14 cellular contexts compared by ENCODE assay signal in genomic region chr19:40229484-40229883, GRCh38. TPM values are rescaled to one million over a fixed set of nuclear protein-coding genes. Genes with fewer than 3 reads are reported as not detected.
DNase-seq lines count a peak whose midpoint lies in the region; ATAC-seq, FAIRE-seq and TF ChIP-seq lines count a peak whose summit lies in the region.
"Had no signal": no experiment of that assay in that cellular context is flagged by ENCODE, and none has a peak within 500 bp of the region (broad histone marks: within the 10 kb centered on the region; RNA-seq: fewer than 3 reads in every experiment).

No MANE protein-coding gene starts in this region.

- H3K4me1 ChIP-seq in A549 (peaks cover 38% of the 10 kb centered on the region), Peyer's patch (peaks cover 0 to 30% (median 5%) of the 10 kb centered on the region in 4 donors), tibial nerve (peaks cover 0 to 50% (median 16%) of the 10 kb centered on the region in 4 donors)

- peak overlapping the region; percentile 63 for H3K27ac Mint-ChIP-seq in T-helper 17 cell

- no peak for TF ChIP-seq POLR2A in A549 (IDR thresholded peaks at IDR 0.05; ENCODE audit: low read length)
- no peak for TF ChIP-seq POLR2A in Peyer's patch (IDR thresholded peaks at IDR 0.05)
- TF ChIP-seq POLR2A in tibial nerve (IDR thresholded peaks at IDR 0.05), result no peak

- H3K4me3 ChIP-seq in A549 (no peak overlapping the region), kidney epithelial cell (ENCODE audit: low read depth, low read length) (no peak overlapping the region), Peyer's patch (no peak overlapping the region), tibial nerve (no peak overlapping the region)

- H3K4me3 Mint-ChIP-seq in T-helper 17 cell, result peak overlapping the region; percentile 64

- H3K27me3 Mint-ChIP-seq in T-helper 17 cell, result peaks cover 37% of the 10 kb centered on the region

- peak in 1 of 2 experiments; percentile 3; a peak in 3 of 6 replicates for ATAC-seq in A549
- no peak for ATAC-seq in T-helper 17 cell
- ATAC-seq: left colon had no signal

- POLR2A ChIA-PET in A549 (lab: Yijun Ruan, JAX), result no interaction called here

- no peak for TF ChIP-seq EP300 in A549 (IDR thresholded peaks at IDR 0.05)
- TF ChIP-seq EP300 in tibial nerve (IDR thresholded peaks at IDR 0.05), result no peak

- CTCF ChIA-PET in A549 (lab: Yijun Ruan, JAX), result interaction anchor here (0.6 to 3.6 kb wide), 9 partner anchors 8 to 90 kb away, joined by 3 to 37 read pairs (median 7); partner anchors contain the start of gene TTC9B

- H3K27me3 ChIP-seq in kidney epithelial cell (ENCODE audit: control insufficient read depth, insufficient read depth, low read length) (peaks cover 24% of the 10 kb centered on the region), Peyer's patch (peaks cover 0 to 13% of the 10 kb centered on the region in 2 donors), tibial nerve (peaks cover 0 to 29% of the 10 kb centered on the region in 2 donors)

- 15% methylated on average over 3 of the region's 3 CpGs for WGBS in A549 (ENCODE audit: missing lambda C conversion rate)
- WGBS in tibial nerve, 2 donors, result 40 to 42% methylated on average over 3 of the region's 3 CpGs

- FAIRE-seq in A549 (lab: Jason Lieb, UNC), result peak; percentile 82
- FAIRE-seq: colon had no signal

- peaks cover 14% of the 10 kb centered on the region for H3K4me1 Mint-ChIP-seq in T-helper 17 cell

- no peak for TF ChIP-seq RAD21 in A549 (conservative IDR thresholded peaks at IDR 0.05 in 1 of 2, IDR thresholded peaks at IDR 0.05 in 1 of 2)

- no peak overlapping the region for H3K27ac ChIP-seq in A549
- H3K27ac ChIP-seq in Peyer's patch, result no peak overlapping the region
- no peak overlapping the region for H3K27ac ChIP-seq in tibial nerve

- no peaks in the 10 kb centered on the region for H3K9me3 ChIP-seq in A549
- no peaks in the 10 kb centered on the region for H3K9me3 ChIP-seq in T-helper 17 cell (ENCODE audit: control insufficient read depth, low read length, poor library complexity, severe bottlenecking)
- H3K9me3 ChIP-seq in Peyer's patch, result no peaks in the 10 kb centered on the region
- H3K9me3 ChIP-seq in tibial nerve, result no peaks in the 10 kb centered on the region

- TF ChIP-seq CTCF in A549 (IDR thresholded peaks at IDR 0.05) (no peak), kidney epithelial cell (IDR thresholded peaks at IDR 0.05; ENCODE audit: insufficient read depth, low read length, poor library complexity, severe bottlenecking) (no peak), Peyer's patch (IDR thresholded peaks at IDR 0.05) (no peak), tibial nerve (IDR thresholded peaks at IDR 0.05) (no peak)

- H3K36me3 Mint-ChIP-seq in T-helper 17 cell (ENCODE audit: low read depth), result peaks cover 2% of the 10 kb centered on the region

- peak overlapping the region; percentile 5; the same call in 1 of the 3 replicates for H3K4me2 ChIP-seq in A549

- H3K36me3 ChIP-seq in kidney epithelial cell (ENCODE audit: control insufficient read depth, insufficient read depth, low read length) (no peaks in the 10 kb centered on the region), Peyer's patch (peaks cover 0 to 17% (median 0%) of the 10 kb centered on the region in 3 donors), tibial nerve (peaks cover 0 to 23% (median under 1%) of the 10 kb centered on the region in 3 donors)

- peak in 1 of 2 experiments; percentile 47 for DNase-seq in A549 (ENCODE audit: low read depth in 1 of 2, low spot score in 1 of 2)
- peak; percentile 39 for DNase-seq in Daoy (ENCODE audit: low read depth)
- DNase-seq in T-helper 17 cell, result no peak
- DNase-seq in kidney epithelial cell (ENCODE audit: low read depth), result peak; percentile 14
- no peak for DNase-seq in NCI-H146 (lab: John Stamatoyannopoulos, UW)
- DNase-seq in Peyer's patch, result no peak
- no peak for DNase-seq in tibial nerve (ENCODE audit: low spot score in 2 of 2)
- no peak for DNase-seq in T-helper 9 cell
- DNase-seq: Calu3; left colon; NK-92 treated with Interleukin-12 subunit alpha and Interleukin-12 subunit beta, amount 100 ng/mL, for 24 hours had no signal

TF ChIP-seq in A549, 52 proteins besides CTCF, POLR2A, EP300 and RAD21:
- TF ChIP-seq FOSL2 (IDR thresholded peaks at IDR 0.05), result no peak
- TF ChIP-seq FOSL2 (CRISPR knock-in tag; IDR thresholded peaks at IDR 0.05), result 0 out of 2 replicates have a peak, but pooled peaks have one; percentile 31
- TF ChIP-seq CBX8 (IDR thresholded peaks at IDR 0.05), result no peak

RNA-seq across cellular contexts. Expression of gene CCNP, which starts 3.0 kb away (rescaled TPM):
- polyA plus RNA-seq in A549 (2011; rRNA removed), result 0.10 and 0.17 TPM in 2 replicates
- polyA plus RNA-seq in A549 (2012; cell fraction: cytosol; rRNA removed), result 0.12 and 0.16 TPM in 2 replicates
- 1.8 and 2.1 TPM in 2 replicates for polyA plus RNA-seq in A549 (2012; cell fraction: nucleus; rRNA removed)
- 0.13 to 0.16 TPM (median 0.15 TPM) in 3 replicates for polyA plus RNA-seq in A549 (2017; fragmentation: RNase III; extraction: RNeasy Plus Mini Kit Qiagen cat#74134 plus additional on column Dnase treatment)
- polyA minus RNA-seq in A549 (2011; rRNA and poly(A)+ RNA removed), result 0.21 and 0.34 TPM in 2 replicates
- 0.39 TPM in 1 of 2 replicates, not detected in the other for total RNA-seq in Daoy (2014; rRNA removed; shearing (Covaris generic))
- total RNA-seq in T-helper 17 cell, result 1 to 10 TPM in 1 of 2 donors, under 1 TPM in 1; 0.77 to 1.5 TPM
- total RNA-seq in kidney epithelial cell, result 0.17 and 1.3 TPM in 2 replicates
- total RNA-seq in Peyer's patch, result 1 to 10 TPM in 1 of 4 donors, not detected in 3; 1.3 TPM
- total RNA-seq in tibial nerve, result 1 to 10 TPM in 1 of 4 donors, not detected in 3; 2.7 TPM

RNA-seq across cellular contexts. Expression of gene TTC9B, which starts 11.3 kb away (rescaled TPM):
- not detected in 2 replicates for polyA plus RNA-seq in A549 (2011; rRNA removed)
- 0.04 TPM in 1 of 2 replicates, not detected in the other for polyA plus RNA-seq in A549 (2012; cell fraction: cytosol; rRNA removed)
- polyA plus RNA-seq in A549 (2012; cell fraction: nucleus; rRNA removed), result 0.08 and 0.21 TPM in 2 replicates
- polyA plus RNA-seq in A549 (2017; fragmentation: RNase III; extraction: RNeasy Plus Mini Kit Qiagen cat#74134 plus additional on column Dnase treatment), result 0.04 TPM in 1 of 3 replicates, not detected in the others
- polyA minus RNA-seq in A549 (2011; rRNA and poly(A)+ RNA removed), result not detected in 2 replicates
- total RNA-seq in Daoy (2014; rRNA removed; shearing (Covaris generic)), result not detected in 2 replicates
- total RNA-seq in T-helper 17 cell, result not detected
- total RNA-seq in kidney epithelial cell, result not detected in 2 replicates
- total RNA-seq in Peyer's patch, result not detected
- under 1 TPM in 1 of 4 donors, not detected in 3; 0.84 TPM for total RNA-seq in tibial nerve
- total RNA-seq: Calu3; fibroblast of villous mesenchyme; T-helper 1 cell treated with Interleukin-12 subunit alpha and Interleukin-12 subunit beta and Interleukin-4 antibody, amounts not matched to agents 30 ng/mL and 1 ng/mL, for 36 hours had no signal

RNA-seq across cellular contexts. Expression of gene MAP3K10, which starts 38.3 kb away (rescaled TPM):
- polyA plus RNA-seq in A549 (2011; rRNA removed), result 6.0 and 6.6 TPM in 2 replicates
- polyA plus RNA-seq in A549 (2012; cell fraction: cytosol; rRNA removed), result 10.1 and 14.2 TPM in 2 replicates
- polyA plus RNA-seq in A549 (2012; cell fraction: nucleus; rRNA removed), result 30.4 and 39.4 TPM in 2 replicates
- polyA plus RNA-seq in A549 (2017; fragmentation: RNase III; extraction: RNeasy Plus Mini Kit Qiagen cat#74134 plus additional on column Dnase treatment), result 15.0 to 21.0 TPM (median 19.5 TPM) in 3 replicates
- 12.0 and 13.0 TPM in 2 replicates for polyA minus RNA-seq in A549 (2011; rRNA and poly(A)+ RNA removed)
- total RNA-seq in Daoy (2014; rRNA removed; shearing (Covaris generic)), result 10.0 and 10.9 TPM in 2 replicates
- total RNA-seq in T-helper 17 cell, result 10 to 100 TPM; 20.7 to 28.5 TPM
- 13.8 and 16.8 TPM in 2 replicates for total RNA-seq in kidney epithelial cell
- total RNA-seq in Peyer's patch, result 10 to 100 TPM in 3 of 4 donors, 1 to 10 TPM in 1; 8.1 to 64.4 (median 16.2) TPM
- total RNA-seq in tibial nerve, result 10 to 100 TPM; 12.7 to 24.6 (median 13.9) TPM

RNA-seq across cellular contexts. Expression of gene AKT2, which starts 55.7 kb away (rescaled TPM):
- polyA plus RNA-seq in A549 (2011; rRNA removed) (159 and 180 TPM in 2 replicates), A549 (2017; fragmentation: RNase III; extraction: RNeasy Plus Mini Kit Qiagen cat#74134 plus additional on column Dnase treatment) (125 to 136 TPM (median 132 TPM) in 3 replicates)
- 180 and 209 TPM in 2 replicates for polyA plus RNA-seq in A549 (2012; cell fraction: cytosol; rRNA removed)
- 545 and 598 TPM in 2 replicates for polyA plus RNA-seq in A549 (2012; cell fraction: nucleus; rRNA removed)
- 241 and 264 TPM in 2 replicates for polyA minus RNA-seq in A549 (2011; rRNA and poly(A)+ RNA removed)
- 83.6 and 84.5 TPM in 2 replicates for total RNA-seq in Daoy (2014; rRNA removed; shearing (Covaris generic))
- total RNA-seq in T-helper 17 cell (100 to 1,000 TPM; 168 to 187 TPM), kidney epithelial cell (72.3 and 73.5 TPM in 2 replicates), Peyer's patch (100 to 1,000 TPM in 2 of 4 donors, 10 to 100 TPM in 2; 67.1 to 146 (median 100) TPM), tibial nerve (100 to 1,000 TPM in 3 of 4 donors, 10 to 100 TPM in 1; 93.3 to 161 (median 121) TPM)

Comparison
In these comparisons a context has a peak if more than half of its experiments do, and no peak if none do; other contexts are left out.
1. DNase-seq: peak in Daoy (single experiment) and kidney epithelial cell (single experiment); none in T-helper 17 cell (0 of 3), NCI-H146 (single experiment), Peyer's patch (0 of 3), tibial nerve (0 of 2) and T-helper 9 cell (single experiment).